Comparison of ENCODE assay signal across 1 cellular context in genomic region chr7:47602272-47603004, GRCh38.
TF ChIP-seq lines count a peak whose summit lies in the region.

No MANE protein-coding gene starts in this region.

TF ChIP-seq in IMR-90, 13 proteins besides CTCF, POLR2A, EP300 and RAD21:
- TF ChIP-seq RCOR1 (IDR thresholded peaks at IDR 0.05; ENCODE audit: insufficient replicate concordance, low read length) (no peak), USF2 (IDR thresholded peaks at IDR 0.05; ENCODE audit: low read depth, low read length) (no peak), MAZ (IDR thresholded peaks at IDR 0.05; ENCODE audit: borderline replicate concordance, low read depth, low read length) (no peak), FOS (IDR thresholded peaks at IDR 0.05; ENCODE audit: low read depth, low read length) (no peak), CEBPB (IDR thresholded peaks at IDR 0.05; ENCODE audit: low read depth, low read length) (no peak), SMC3 (IDR thresholded peaks at IDR 0.05; ENCODE audit: low read depth, low read length) (no peak), RFX5 (IDR thresholded peaks at IDR 0.05; ENCODE audit: low read depth, low read length) (no peak), BHLHE40 (IDR thresholded peaks at IDR 0.05; ENCODE audit: low read depth, low read length) (no peak), NFE2L2 (IDR thresholded peaks at IDR 0.05; ENCODE audit: low read depth, low read length) (no peak), MXI1 (IDR thresholded peaks at IDR 0.05; ENCODE audit: borderline replicate concordance, low read depth, low read length) (no peak), ELK1 (IDR thresholded peaks at IDR 0.05; ENCODE audit: borderline replicate concordance, low read depth, low read length) (no peak), MAFK (IDR thresholded peaks at IDR 0.05; ENCODE audit: low read depth, low read length) (no peak), CHD1 (IDR thresholded peaks at IDR 0.05; ENCODE audit: low read depth, low read length) (no peak)
